ENCODE assay signal across 14 cellular contexts in genomic region chr1:10508511-10508951, GRCh38. TPM values are rescaled to one million over a fixed set of nuclear protein-coding genes. Genes with fewer than 3 reads are reported as not detected.
A peak's percentile ranks its signal among the peaks of the same experiment; 100 is the strongest.
DNase-seq lines count a peak whose midpoint lies in the region; ATAC-seq, FAIRE-seq and TF ChIP-seq lines count a peak whose summit lies in the region.
"Had no signal": no experiment of that assay in that cellular context is flagged by ENCODE, and none has a peak within 500 bp of the region (broad histone marks: within the 10 kb centered on the region; RNA-seq: fewer than 3 reads in every experiment).

No MANE protein-coding gene starts in this region.

- H3K4me1 ChIP-seq in BLaER1 (peaks cover 64% of the 10 kb centered on the region), kidney (ENCODE audit: control insufficient read depth in 1 of 2, insufficient read depth in 1 of 2, low read depth in 1 of 2, low read length in 2 of 2) (peaks cover 16 to 27% of the 10 kb centered on the region in 2 donors)

- no peak for FAIRE-seq in kidney (lab: Jason Lieb, UNC)
- FAIRE-seq: K562 had no signal

- H3K9me3 ChIP-seq in BLaER1 (no peaks in the 10 kb centered on the region), kidney (ENCODE audit: control insufficient read depth in 1 of 2, low read length in 2 of 2) (no peaks in the 10 kb centered on the region)
- H3K9me3 ChIP-seq: stomach had no signal

- H3K27ac ChIP-seq in BLaER1 (no peak overlapping the region; the same call in 1 of the 2 replicates), kidney (ENCODE audit: low read depth in 2 of 2, low read length in 2 of 2) (peak overlapping the region; percentile 4 to 85)
- H3K27ac ChIP-seq: PC-9, stomach had no signal

- H4K20me1 ChIP-seq in BLaER1, result peaks cover 100% of the 10 kb centered on the region

- H3K9ac ChIP-seq in BLaER1 (no peak overlapping the region), kidney (ENCODE audit: low read length in 2 of 2) (no peak overlapping the region)

- no peak for TF ChIP-seq CTCF in kidney (IDR thresholded peaks at IDR 0.05; ENCODE audit: borderline replicate concordance, extremely low read depth, insufficient read depth)

- H3K27me3 ChIP-seq in BLaER1, result no peaks in the 10 kb centered on the region
- H3K27me3 ChIP-seq: stomach had no signal

- no peak for ATAC-seq in HG02798 (IDR thresholded peaks at IDR 0.05; ENCODE audit: poor library complexity, unreplicated experiment)
- ATAC-seq in HG03439 (IDR thresholded peaks at IDR 0.05; ENCODE audit: unreplicated experiment), result no peak
- ATAC-seq: activated CD8-positive, alpha-beta T cell treated with anti-CD3 and anti-CD28 coated beads, Interleukin-2, amount 10 ng/mL, durations not matched to agents 7 days and 5 days; K562 had no signal

- H3K4me2 ChIP-seq in BLaER1, result peak overlapping the region; percentile 61
- H3K4me2 ChIP-seq: PC-9 had no signal

- no peak overlapping the region for H3K4me3 ChIP-seq in BLaER1
- H3K4me3 ChIP-seq in kidney (ENCODE audit: low read length in 2 of 2), result no peak overlapping the region
- H3K4me3 ChIP-seq: K562, PC-9, stomach had no signal

- intact Hi-C loops in kidney (cut with DNase I), result no loop called here

- peak; percentile 85 for DNase-seq in HS-27A (ENCODE audit: low read depth)
- peak; percentile 10 for DNase-seq in SHP77 treated with DMSO at 0.1 percent for 48 hours (lab: John Stamatoyannopoulos, UW)
- DNase-seq in kidney, result peak; percentile 66
- DNase-seq in CD1c-positive myeloid dendritic cell (ENCODE audit: extremely low spot score), result no peak
- no peak for DNase-seq in SIG-M5 (lab: John Stamatoyannopoulos, UW)
- DNase-seq: activated CD8-positive, alpha-beta T cell treated with anti-CD3 and anti-CD28 coated beads, Interleukin-2, amount 10 ng/mL, durations not matched to agents 7 days and 5 days; CD8-positive, alpha-beta memory T cell; PC-9; stimulated activated CD4-positive, alpha-beta T cell treated with anti-CD3 and anti-CD28 coated beads, Interleukin-15, amount 100 ng/mL, for 24 hours; stomach had no signal

- H3K36me3 ChIP-seq in BLaER1 (no peaks in the 10 kb centered on the region), kidney (ENCODE audit: control insufficient read depth in 1 of 2, insufficient read depth in 2 of 2, low read length in 2 of 2) (no peaks in the 10 kb centered on the region)
- H3K36me3 ChIP-seq: stomach had no signal

RNA-seq across cellular contexts. Expression of gene PEX14, which starts 33.8 kb away (rescaled TPM):
- 22.8 TPM for total RNA-seq in kidney
- polyA plus RNA-seq in kidney (ENCODE audit: insufficient read depth, low read depth, low replicate concordance), result 25.8 TPM

RNA-seq across cellular contexts. Expression of gene DFFA, which starts 36.2 kb away (rescaled TPM):
- total RNA-seq in kidney, result 33.4 TPM
- polyA plus RNA-seq in kidney (ENCODE audit: insufficient read depth, low read depth, low replicate concordance), result 27.2 TPM

RNA-seq across cellular contexts. Expression of gene CORT, which starts 58.7 kb away (rescaled TPM):
- total RNA-seq in kidney, result 0.22 TPM
- polyA plus RNA-seq in kidney (ENCODE audit: insufficient read depth, low read depth, low replicate concordance), result 0.62 TPM
- polyA plus RNA-seq: CD8-positive, alpha-beta memory T cell had no signal

Comparison
In these comparisons a context has a peak if more than half of its experiments do, and no peak if none do; other contexts are left out.
1. DNase-seq: peak in HS-27A (single experiment), SHP77 treated with DMSO at 0.1 percent for 48 hours (single experiment) and kidney (single experiment); none in CD1c-positive myeloid dendritic cell (single experiment) and SIG-M5 (single experiment).